27 cellular contexts compared by ENCODE assay signal in genomic region chr18:72651033-72651432, GRCh38.
"Had no signal": no experiment of that assay in that cellular context is flagged by ENCODE, and none has a peak within 500 bp of the region (broad histone marks: within the 10 kb centered on the region; RNA-seq: fewer than 3 reads in every experiment).

No MANE protein-coding gene starts in this region.

- H3K36me3 Mint-ChIP-seq: activated CD4-positive, alpha-beta memory T cell treated with anti-CD3 and anti-CD28 coated beads for 36 hours; activated naive CD4-positive, alpha-beta T cell treated with anti-CD3 and anti-CD28 coated beads, Interleukin-2, amount 50 U/mL, for 72 hours had no signal

- H3K27me3 ChIP-seq: adrenal gland, body of pancreas, breast epithelium had no signal

- H2AFZ ChIP-seq: PC-9 had no signal

- H3K4me2 ChIP-seq: PC-9 had no signal

- ATAC-seq: activated CD4-positive, CD25-positive, alpha-beta regulatory T cell treated with anti-CD3 and anti-CD28 coated beads, Interleukin-2, amount 50 U/mL, for 24 hours; activated naive CD4-positive, alpha-beta T cell treated with anti-CD3 and anti-CD28 coated beads, Interleukin-2, amount 50 U/mL, for 72 hours; activated T-cell treated with anti-CD3 and anti-CD28 coated beads, Interleukin-2, amount 50 U/mL, for 4 hours; body of pancreas; Right ventricle myocardium inferior had no signal

- H3K27ac Mint-ChIP-seq: activated CD4-positive, alpha-beta memory T cell treated with anti-CD3 and anti-CD28 coated beads for 36 hours; activated naive CD4-positive, alpha-beta T cell treated with anti-CD3 and anti-CD28 coated beads for 36 hours; activated naive CD4-positive, alpha-beta T cell treated with anti-CD3 and anti-CD28 coated beads, Interleukin-2, amount 50 U/mL, for 72 hours; activated T-helper 1 cell treated with anti-CD3 and anti-CD28 coated beads, Interleukin-12 subunit alpha, Interleukin-12 subunit beta, Interleukin-2, Interleukin-4 antibody, amounts not matched to agents 30 ng/mL and 10 ng/mL and 1 ng/mL, durations not matched to agents 14 hours and 24 hours and 36 hours had no signal

- H3K9me3 Mint-ChIP-seq: activated T-cell treated with anti-CD3 and anti-CD28 coated beads, Interleukin-2, amount 50 U/mL, for 4 hours; activated T-helper 1 cell treated with anti-CD3 and anti-CD28 coated beads, Interleukin-12 subunit alpha, Interleukin-12 subunit beta, Interleukin-2, Interleukin-4 antibody, amounts not matched to agents 30 ng/mL and 10 ng/mL and 1 ng/mL, durations not matched to agents 14 hours and 24 hours and 36 hours had no signal

- H3K27me3 Mint-ChIP-seq: activated CD4-positive, alpha-beta memory T cell treated with anti-CD3 and anti-CD28 coated beads for 36 hours had no signal

- H3K9me3 ChIP-seq: adrenal gland, body of pancreas, breast epithelium had no signal

- H3K4me3 Mint-ChIP-seq: activated CD4-positive, alpha-beta memory T cell treated with anti-CD3 and anti-CD28 coated beads for 36 hours; activated naive CD4-positive, alpha-beta T cell treated with anti-CD3 and anti-CD28 coated beads for 36 hours; activated T-cell treated with anti-CD3 and anti-CD28 coated beads, Interleukin-2, amount 50 U/mL, for 4 hours; activated T-helper 1 cell treated with anti-CD3 and anti-CD28 coated beads, Interleukin-12 subunit alpha, Interleukin-12 subunit beta, Interleukin-2, Interleukin-4 antibody, amounts not matched to agents 30 ng/mL and 10 ng/mL and 1 ng/mL, durations not matched to agents 14 hours and 24 hours and 36 hours had no signal

- H3K4me3 ChIP-seq: adrenal gland, body of pancreas, breast epithelium, PC-9 had no signal

- H3K36me3 ChIP-seq: adrenal gland, breast epithelium had no signal

- H3K4me1 ChIP-seq: adrenal gland, body of pancreas, breast epithelium had no signal

- H3K27ac ChIP-seq: adrenal gland, body of pancreas, breast epithelium, PC-9, RWPE1 had no signal

- DNase-seq: activated CD4-positive, alpha-beta memory T cell treated with anti-CD3 and anti-CD28 coated beads for 36 hours; activated CD4-positive, alpha-beta T cell treated with anti-CD3 and anti-CD28 coated beads for 4 hours; activated CD4-positive, alpha-beta T cell treated with anti-CD3 and anti-CD28 coated beads, Interleukin-2, amount 50 U/mL, for 1 hour; activated CD8-positive, alpha-beta memory T cell treated with anti-CD3 and anti-CD28 coated beads, Interleukin-2, amount 50 U/mL, for 4 hours; activated gamma-delta T cell treated with Interleukin-2 at 50 U/mL for 16 hours; activated naive CD4-positive, alpha-beta T cell treated with anti-CD3 and anti-CD28 coated beads for 36 hours; activated T-cell treated with anti-CD3 and anti-CD28 coated beads for 4 hours; activated T-cell treated with anti-CD3 and anti-CD28 coated beads, Interleukin-2, amount 50 U/mL, for 4 hours; adrenal gland; body of pancreas; NCI-H1105 treated with DMSO at 0.1 percent for 48 hours; NCI-H1436; NCI-H1694; NCI-H1930; NCI-H2081 treated with DMSO at 0.1 percent for 48 hours; NCI-H345; NCI-H524 treated with DMSO at 0.1 percent for 48 hours; NK-92 treated with Interleukin-12 subunit alpha and Interleukin-12 subunit beta, amount 100 ng/mL, for 24 hours; PC-9; SIG-M5; T1000 had no signal
